ENCODE assay signal across 1 cellular context in genomic region chr13:113220141-113220598, GRCh38.
A peak's percentile ranks its signal among the peaks of the same experiment; 100 is the strongest.
TF ChIP-seq lines count a peak whose summit lies in the region.

No MANE protein-coding gene starts in this region.

TF ChIP-seq in HepG2, 621 proteins besides CTCF, POLR2A, EP300 and RAD21 (continued from another document and continues in another):
- TF ChIP-seq STAT6 (CRISPR knock-in tag; IDR thresholded peaks at IDR 0.05; ENCODE audit: borderline replicate concordance) (peak; percentile 39; the same call in 1 of the 2 replicates), ZSCAN25 (CRISPR knock-in tag; IDR thresholded peaks at IDR 0.05) (peak; percentile 47; the same call in 1 of the 2 replicates), RCOR2 (CRISPR knock-in tag; IDR thresholded peaks at IDR 0.05) (peak; percentile 71; the same call in 1 of the 2 replicates), HINFP (CRISPR knock-in tag; IDR thresholded peaks at IDR 0.05; ENCODE audit: low read depth) (peak; percentile 44; the same call in 1 of the 2 replicates), ZKSCAN5 (CRISPR knock-in tag; IDR thresholded peaks at IDR 0.05) (no peak), SUZ12 (IDR thresholded peaks at IDR 0.05; ENCODE audit: low read depth, low read length) (no peak), SNRNP70 (IDR thresholded peaks at IDR 0.05; ENCODE audit: low read depth, low read length) (no peak), NR1H2 (CRISPR knock-in tag; IDR thresholded peaks at IDR 0.05; ENCODE audit: borderline replicate concordance, low read depth) (no peak), SOX6 (IDR thresholded peaks at IDR 0.05) (no peak), SOX6 (CRISPR knock-in tag; IDR thresholded peaks at IDR 0.05) (peak; percentile 93), MIXL1 (CRISPR knock-in tag; IDR thresholded peaks at IDR 0.05) (no peak; the same call in 1 of the 2 replicates), MAFK (conservative IDR thresholded peaks at IDR 0.05 in 1 of 2, IDR thresholded peaks at IDR 0.05 in 1 of 2; ENCODE audit: low read length in 2 of 2) (no peak), ZNF143 (CRISPR knock-in tag; IDR thresholded peaks at IDR 0.05) (no peak), ZNF230 (CRISPR knock-in tag; IDR thresholded peaks at IDR 0.05) (no peak), POGZ (CRISPR knock-in tag; IDR thresholded peaks at IDR 0.05) (peak; percentile 83), PHF8 (CRISPR knock-in tag; IDR thresholded peaks at IDR 0.05) (0 out of 2 replicates have a peak, but pooled peaks have one; percentile 20), JDP2 (CRISPR knock-in tag; IDR thresholded peaks at IDR 0.05; ENCODE audit: borderline replicate concordance) (no peak), ZNF441 (CRISPR knock-in tag; IDR thresholded peaks at IDR 0.05; ENCODE audit: borderline replicate concordance) (peak; percentile 87; the same call in 1 of the 2 replicates), MIER2 (CRISPR knock-in tag; IDR thresholded peaks at IDR 0.05) (no peak), ZNF629 (CRISPR knock-in tag; conservative IDR thresholded peaks at IDR 0.05) (no peak; the same call in 1 of the 2 replicates), ZNF781 (CRISPR knock-in tag; IDR thresholded peaks at IDR 0.05; ENCODE audit: borderline replicate concordance, not compliant biosample characterization) (no peak), ZNF646 (CRISPR knock-in tag; IDR thresholded peaks at IDR 0.05) (no peak), KDM3A (CRISPR knock-in tag; IDR thresholded peaks at IDR 0.05; ENCODE audit: low read depth) (no peak), HOXA7 (CRISPR knock-in tag; IDR thresholded peaks at IDR 0.05) (no peak), ZNF224 (CRISPR knock-in tag; IDR thresholded peaks at IDR 0.05) (no peak), HOMEZ (CRISPR knock-in tag; IDR thresholded peaks at IDR 0.05; ENCODE audit: low read depth) (no peak), NCOA1 (CRISPR knock-in tag; IDR thresholded peaks at IDR 0.05) (no peak), MYPOP (CRISPR knock-in tag; IDR thresholded peaks at IDR 0.05) (no peak), FLYWCH1 (CRISPR knock-in tag; IDR thresholded peaks at IDR 0.05) (no peak), ZNF670 (CRISPR knock-in tag; IDR thresholded peaks at IDR 0.05; ENCODE audit: borderline replicate concordance) (no peak), MAF1 (CRISPR knock-in tag; IDR thresholded peaks at IDR 0.05; ENCODE audit: borderline replicate concordance) (no peak), MIER3 (CRISPR knock-in tag; IDR thresholded peaks at IDR 0.05; ENCODE audit: borderline replicate concordance) (peak; percentile 23; the same call in 1 of the 2 replicates), ARNTL (CRISPR knock-in tag; IDR thresholded peaks at IDR 0.05) (peak; percentile 85), PHF21A (CRISPR knock-in tag; IDR thresholded peaks at IDR 0.05) (peak; percentile 66; the same call in 1 of the 2 replicates), GMEB2 (CRISPR knock-in tag; IDR thresholded peaks at IDR 0.05; ENCODE audit: low read depth) (no peak), PRPF4 (IDR thresholded peaks at IDR 0.05; ENCODE audit: low read depth, low read length, poor library complexity, severe bottlenecking) (no peak), ZNF282 (IDR thresholded peaks at IDR 0.05; ENCODE audit: partially characterized antibody) (no peak), ZNF530 (CRISPR knock-in tag; IDR thresholded peaks at IDR 0.05; ENCODE audit: low read depth) (no peak), TFE3 (CRISPR knock-in tag; IDR thresholded peaks at IDR 0.05) (peak; percentile 76), ZFP36L2 (CRISPR knock-in tag; IDR thresholded peaks at IDR 0.05) (no peak), FOXO1 (CRISPR knock-in tag; IDR thresholded peaks at IDR 0.05) (peak; percentile 84), ZNF879 (CRISPR knock-in tag; IDR thresholded peaks at IDR 0.05) (no peak), ZFP37 (CRISPR knock-in tag; IDR thresholded peaks at IDR 0.05; ENCODE audit: borderline replicate concordance) (no peak), ZNF747 (CRISPR knock-in tag; IDR thresholded peaks at IDR 0.05; ENCODE audit: borderline replicate concordance) (0 out of 2 replicates have a peak, but pooled peaks have one; percentile 55), GLI4 (CRISPR knock-in tag; IDR thresholded peaks at IDR 0.05; ENCODE audit: borderline replicate concordance) (no peak), THAP11 (CRISPR knock-in tag; IDR thresholded peaks at IDR 0.05) (0 out of 2 replicates have a peak, but pooled peaks have one; percentile 16), STAT5B (CRISPR knock-in tag; IDR thresholded peaks at IDR 0.05) (no peak), KDM2A (CRISPR knock-in tag; IDR thresholded peaks at IDR 0.05; ENCODE audit: borderline replicate concordance, low read depth) (0 out of 2 replicates have a peak, but pooled peaks have one; percentile 21), PTBP1 (IDR thresholded peaks at IDR 0.05; ENCODE audit: low read depth, low read length, poor library complexity, severe bottlenecking) (no peak), ZNF138 (CRISPR knock-in tag; IDR thresholded peaks at IDR 0.05; ENCODE audit: low read depth) (no peak), HNRNPK (IDR thresholded peaks at IDR 0.05; ENCODE audit: low read depth, low read length, poor library complexity, severe bottlenecking) (no peak), JUNB (CRISPR knock-in tag; IDR thresholded peaks at IDR 0.05; ENCODE audit: borderline replicate concordance) (no peak), KAT2B (IDR thresholded peaks at IDR 0.05; ENCODE audit: borderline replicate concordance, low read depth, low read length) (no peak)
